In the genomic region with DNA sequence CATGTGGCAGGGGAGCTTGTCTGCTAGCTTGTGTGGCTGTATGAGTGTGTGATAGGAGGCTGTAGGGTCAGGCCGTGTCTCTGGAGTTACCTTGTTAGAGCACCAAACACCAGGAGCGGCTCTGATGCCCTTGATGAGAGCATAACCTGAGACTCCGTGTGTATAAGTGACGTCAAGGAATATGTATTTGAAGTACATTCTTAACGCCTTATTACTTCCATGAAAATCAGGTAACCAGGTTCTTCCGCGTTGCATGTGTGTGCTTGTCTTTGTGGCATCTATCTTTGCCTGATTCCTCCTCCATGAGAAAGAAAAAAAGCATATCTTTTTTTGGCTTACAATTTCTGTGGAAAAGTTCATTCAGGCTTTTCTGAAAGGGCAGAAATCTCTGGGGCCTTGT, we compare ENCODE assay signal across 1 cellular context.
TF ChIP-seq lines count a peak whose summit lies in the region.

No MANE protein-coding gene starts in this region.

TF ChIP-seq in H1, 55 proteins besides CTCF, POLR2A, EP300 and RAD21:
- TF ChIP-seq SP1 (IDR thresholded peaks at IDR 0.05; ENCODE audit: low read depth, low read length) (no peak), KDM1A (IDR thresholded peaks at IDR 0.05; ENCODE audit: borderline replicate concordance, low read length) (no peak), KDM4A (IDR thresholded peaks at IDR 0.05; ENCODE audit: low read depth, low read length, severe bottlenecking) (no peak), SIX5 (IDR thresholded peaks at IDR 0.05; ENCODE audit: low read depth, low read length) (no peak), ZNF274 (IDR thresholded peaks at IDR 0.05; ENCODE audit: borderline replicate concordance, extremely low read depth, low read length) (no peak), SIRT6 (IDR thresholded peaks at IDR 0.05; ENCODE audit: low read length) (no peak), ASH2L (IDR thresholded peaks at IDR 0.05; ENCODE audit: low read length) (no peak), POLR2AphosphoS5 (IDR thresholded peaks at IDR 0.05; ENCODE audit: low read depth, low read length) (no peak), KDM5A (IDR thresholded peaks at IDR 0.05; ENCODE audit: low read length) (no peak), BCL11A (IDR thresholded peaks at IDR 0.05; ENCODE audit: low read depth in 2 of 2, low read length in 2 of 2) (no peak), HDAC6 (IDR thresholded peaks at IDR 0.05; ENCODE audit: low read depth, low read length) (no peak), CEBPB (IDR thresholded peaks at IDR 0.05; ENCODE audit: low read depth, low read length) (no peak), YY1 (IDR thresholded peaks at IDR 0.05; ENCODE audit: low read depth, low read length) (no peak), NRF1 (IDR thresholded peaks at IDR 0.05; ENCODE audit: low read depth, low read length) (no peak), EGR1 (IDR thresholded peaks at IDR 0.05; ENCODE audit: borderline replicate concordance, low read depth, low read length) (no peak), RFX5 (IDR thresholded peaks at IDR 0.05; ENCODE audit: borderline replicate concordance, low read depth, low read length) (no peak)
